21 cellular contexts compared by ENCODE assay signal in the genomic region with DNA sequence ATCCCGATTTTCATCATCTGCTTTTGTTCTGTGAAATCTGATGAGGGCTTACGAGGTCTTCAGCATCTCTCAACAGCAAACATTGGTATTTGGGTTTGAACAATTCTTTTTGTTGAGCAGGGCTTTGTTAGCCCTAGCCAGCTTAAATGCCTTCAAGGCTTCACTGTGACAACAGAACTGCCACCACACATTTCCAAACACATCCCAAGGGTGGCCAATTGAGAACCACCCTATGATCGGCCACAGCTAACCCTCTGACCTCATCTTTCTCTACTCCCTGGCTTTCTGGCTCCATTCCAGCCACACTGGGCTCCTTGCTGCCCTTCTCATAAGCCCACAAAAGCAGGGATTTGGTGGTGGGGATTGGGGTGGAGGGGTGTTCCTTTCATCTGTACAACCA. TPM values are rescaled to one million over a fixed set of nuclear protein-coding genes. Genes with fewer than 3 reads are reported as not detected.
DNase-seq lines count a peak whose midpoint lies in the region; ATAC-seq and TF ChIP-seq lines count a peak whose summit lies in the region.
"Had no signal": no experiment of that assay in that cellular context is flagged by ENCODE, and none has a peak within 500 bp of the region (broad histone marks: within the 10 kb centered on the region; RNA-seq: fewer than 3 reads in every experiment).

No MANE protein-coding gene starts in this region.

- no peak overlapping the region for H3K4me3 Mint-ChIP-seq in GM23338
- H3K4me3 Mint-ChIP-seq in brain: no peak overlapping the region
- no peak overlapping the region for H3K4me3 Mint-ChIP-seq in neural progenitor cell
- H3K4me3 Mint-ChIP-seq: activated CD8-positive, alpha-beta T cell treated with anti-CD3 and anti-CD28 coated beads, Interleukin-2, amount 10 ng/mL, durations not matched to agents 7 days and 5 days; stimulated activated effector memory CD8-positive, alpha-beta T cell treated with anti-CD3 and anti-CD28 coated beads, Interleukin-12 subunit alpha, Interleukin-12 subunit beta, amount 100 ng/mL, for 72 hours; T-cell had no signal

- H3K9me3 Mint-ChIP-seq in GM23338 (no peaks in the 10 kb centered on the region), brain (no peaks in the 10 kb centered on the region), neural progenitor cell (no peaks in the 10 kb centered on the region)
- H3K9me3 Mint-ChIP-seq: stimulated activated effector memory CD8-positive, alpha-beta T cell treated with anti-CD3 and anti-CD28 coated beads, Interleukin-12 subunit alpha, Interleukin-12 subunit beta, amount 100 ng/mL, for 72 hours; T-cell had no signal

- H3K9me2 ChIP-seq in GM23338 (ENCODE audit: insufficient read depth): no peaks in the 10 kb centered on the region

- H3K4me3 ChIP-seq in GM23338 (no peak overlapping the region), neural progenitor cell (no peak overlapping the region)
- H3K4me3 ChIP-seq: PC-9, smooth muscle cell, vagina had no signal

- no peaks in the 10 kb centered on the region for H3K79me2 ChIP-seq in GM23338 (replicated peaks; ENCODE audit: insufficient read depth)
- H3K79me2 ChIP-seq in neural progenitor cell (ENCODE audit: low read depth): no peaks in the 10 kb centered on the region

- peak; percentile 70 for ATAC-seq in GM23338
- no peak for ATAC-seq in HG02852 (IDR thresholded peaks at IDR 0.05; ENCODE audit: unreplicated experiment)
- ATAC-seq in GM18505 (IDR thresholded peaks at IDR 0.05; ENCODE audit: unreplicated experiment): no peak
- ATAC-seq: activated CD8-positive, alpha-beta T cell treated with anti-CD3 and anti-CD28 coated beads, Interleukin-2, amount 10 ng/mL, durations not matched to agents 7 days and 5 days; stimulated activated effector memory CD8-positive, alpha-beta T cell treated with anti-CD3 and anti-CD28 coated beads, Interleukin-12 subunit alpha, Interleukin-12 subunit beta, amount 100 ng/mL, for 72 hours; T-cell had no signal

- H3K9ac ChIP-seq in neural progenitor cell: no peak overlapping the region
- H3K9ac ChIP-seq: KMS-11 had no signal

- no peak overlapping the region for H2AFZ ChIP-seq in GM23338
- H2AFZ ChIP-seq in neural progenitor cell (replicated peaks): no peak overlapping the region
- H2AFZ ChIP-seq: PC-9 had no signal

- no peaks in the 10 kb centered on the region for H4K20me1 ChIP-seq in GM23338 (replicated peaks; ENCODE audit: insufficient read depth)
- H4K20me1 ChIP-seq in neural progenitor cell (ENCODE audit: low read depth): no peaks in the 10 kb centered on the region

- H3K36me3 Mint-ChIP-seq in GM23338 (ENCODE audit: low read depth): peaks cover 16% of the 10 kb centered on the region
- H3K36me3 Mint-ChIP-seq in brain: peaks cover 24% of the 10 kb centered on the region
- H3K36me3 Mint-ChIP-seq in neural progenitor cell: peaks cover 17% of the 10 kb centered on the region

- H3K36me3 ChIP-seq in GM23338 (ENCODE audit: insufficient read depth): peaks cover 3% of the 10 kb centered on the region; the same call in 1 of the 2 replicates
- peaks cover 9% of the 10 kb centered on the region for H3K36me3 ChIP-seq in neural progenitor cell
- H3K36me3 ChIP-seq: vagina had no signal

- DNase-seq in GM23338 (ENCODE audit: low spot score) (no peak), NCI-H146 (lab: John Stamatoyannopoulos, UW) (peak; percentile 39), neural progenitor cell (ENCODE audit: low spot score) (peak; percentile 81), posterior cingulate gyrus (no peak)
- DNase-seq: activated CD4-positive, alpha-beta T cell treated with anti-CD3 and anti-CD28 coated beads for 1 hour; activated CD8-positive, alpha-beta T cell treated with anti-CD3 and anti-CD28 coated beads, Interleukin-2, amount 10 ng/mL, durations not matched to agents 7 days and 5 days; activated effector memory CD4-positive, alpha-beta T cell treated with anti-CD3 and anti-CD28 coated beads, Interleukin-2, amount 50 U/mL, for 16 hours; mesenchymal stem cell; NCI-H1048; NCI-H2081; NK-92 treated with Interleukin-12 subunit alpha and Interleukin-12 subunit beta, amount 100 ng/mL, for 24 hours; PC-9; SIG-M5; T-cell had no signal

- H3K4me2 ChIP-seq in GM23338 (no peak overlapping the region), neural progenitor cell (peak overlapping the region; percentile 41)
- H3K4me2 ChIP-seq: KMS-11, PC-9, smooth muscle cell had no signal

- intact Hi-C loops in posterior cingulate gyrus (cut with DNase I): no loop called here

- no peaks in the 10 kb centered on the region for H3K9me3 ChIP-seq in neural progenitor cell (ENCODE audit: low read depth)
- H3K9me3 ChIP-seq: vagina had no signal

- no peaks in the 10 kb centered on the region for H3K27me3 Mint-ChIP-seq in GM23338 (ENCODE audit: insufficient read depth, low read depth, poor library complexity)
- peaks cover 3% of the 10 kb centered on the region for H3K27me3 Mint-ChIP-seq in brain
- peaks cover 4% of the 10 kb centered on the region for H3K27me3 Mint-ChIP-seq in neural progenitor cell (ENCODE audit: insufficient read depth, low read depth)

- TF ChIP-seq CTCF in GM23338 (conservative IDR thresholded peaks at IDR 0.05; ENCODE audit: low read depth in 2 of 2) (no peak), brain (conservative IDR thresholded peaks at IDR 0.05) (no peak), neural progenitor cell (IDR thresholded peaks at IDR 0.05) (no peak)

- no peaks in the 10 kb centered on the region for H3K27me3 ChIP-seq in GM23338 (ENCODE audit: insufficient read depth)
- no peaks in the 10 kb centered on the region for H3K27me3 ChIP-seq in neural progenitor cell
- H3K27me3 ChIP-seq: vagina had no signal

- H3K27ac Mint-ChIP-seq in GM23338: no peak overlapping the region
- H3K27ac Mint-ChIP-seq in brain: peak overlapping the region in 4 of 5 experiments; percentile 10 to 24 (median 18)
- H3K27ac Mint-ChIP-seq in neural progenitor cell: peak overlapping the region; percentile 33
- H3K27ac Mint-ChIP-seq: activated CD8-positive, alpha-beta T cell treated with anti-CD3 and anti-CD28 coated beads, Interleukin-2, amount 10 ng/mL, durations not matched to agents 7 days and 5 days; stimulated activated effector memory CD8-positive, alpha-beta T cell treated with anti-CD3 and anti-CD28 coated beads, Interleukin-12 subunit alpha, Interleukin-12 subunit beta, amount 100 ng/mL, for 72 hours; T-cell had no signal

- H3K4me1 ChIP-seq in GM23338 (ENCODE audit: insufficient read depth): no peaks in the 10 kb centered on the region
- peaks cover 37% of the 10 kb centered on the region for H3K4me1 ChIP-seq in neural progenitor cell
- H3K4me1 ChIP-seq: vagina had no signal

- H3K4me1 Mint-ChIP-seq in GM23338 (peaks cover 12% of the 10 kb centered on the region; the same call in 2 of the 3 replicates), brain (peaks cover 16% of the 10 kb centered on the region), neural progenitor cell (peaks cover 16% of the 10 kb centered on the region)
- H3K4me1 Mint-ChIP-seq: stimulated activated effector memory CD8-positive, alpha-beta T cell treated with anti-CD3 and anti-CD28 coated beads, Interleukin-12 subunit alpha, Interleukin-12 subunit beta, amount 100 ng/mL, for 72 hours; T-cell had no signal

- H3F3A ChIP-seq in GM23338 (replicated peaks; ENCODE audit: low read depth) (no peaks in the 10 kb centered on the region), neural progenitor cell (ENCODE audit: low read depth) (peaks cover 38% of the 10 kb centered on the region)

- no peak overlapping the region for H3K27ac ChIP-seq in GM23338 (ENCODE audit: low read depth)
- H3K27ac ChIP-seq in neural progenitor cell: peak overlapping the region; percentile 91
- H3K27ac ChIP-seq: KMS-11, PC-9, vagina had no signal

- TF ChIP-seq POLR2A in GM18505 (IDR thresholded peaks at IDR 0.05; ENCODE audit: borderline replicate concordance, extremely low read depth, insufficient read depth, insufficient read length): no peak

TF ChIP-seq in GM23338, 12 proteins besides CTCF, POLR2A, EP300 and RAD21:
- no peak for TF ChIP-seq POLR2AphosphoS5 (IDR thresholded peaks at IDR 0.05; ENCODE audit: low read depth)
- TF ChIP-seq ZNF114 (CRISPR knock-in tag; IDR thresholded peaks at IDR 0.05): no peak
- TF ChIP-seq EZH2phosphoT487 (IDR thresholded peaks at IDR 0.05; ENCODE audit: unreplicated experiment): no peak
- no peak for TF ChIP-seq ZNF331 (CRISPR knock-in tag; IDR thresholded peaks at IDR 0.05; ENCODE audit: low read depth)

RNA-seq across cellular contexts. Expression of gene MTX3, which starts 17.6 kb away (rescaled TPM):
- total RNA-seq in GM23338 (2014; rRNA removed; shearing (Covaris generic)): 33.2 and 33.8 TPM in 2 replicates
- polyA plus RNA-seq in GM23338 (2016; fragmentation: Nextera tagmentation; extraction: Ambion mirVana) (9.4 and 11.3 TPM in 2 replicates), brain (ENCODE audit: insufficient read depth, low read depth, low replicate concordance) (1.9 TPM)
- 43.1 and 64.0 TPM in 2 replicates for total RNA-seq in neural progenitor cell (ENCODE audit: low replicate concordance)

Comparison
In these comparisons a context has a peak if more than half of its experiments do, and no peak if none do; other contexts are left out.
1. DNase-seq: peak in NCI-H146 (single experiment) and neural progenitor cell (single experiment); none in GM23338 (single experiment) and posterior cingulate gyrus (0 of 10).